Comparison of ENCODE assay signal across 8 cellular contexts in genomic region chr22:21766933-21767462, GRCh38. TPM values are rescaled to one million over a fixed set of nuclear protein-coding genes. Genes with fewer than 3 reads are reported as not detected.
A peak's percentile ranks its signal among the peaks of the same experiment; 100 is the strongest.
DNase-seq lines count a peak whose midpoint lies in the region; ATAC-seq, FAIRE-seq and TF ChIP-seq lines count a peak whose summit lies in the region.

No MANE protein-coding gene starts in this region.

- H3K27ac ChIP-seq in BLaER1 (peak overlapping the region; percentile 39), uterus (no peak overlapping the region)

- H3K36me3 ChIP-seq in BLaER1 (peaks cover 100% of the 10 kb centered on the region), uterus (no peaks in the 10 kb centered on the region)

- no peak for TF ChIP-seq POLR2A in uterus (IDR thresholded peaks at IDR 0.05)

- H3K4me1 ChIP-seq in BLaER1, result peaks cover 42% of the 10 kb centered on the region
- H3K4me1 ChIP-seq in uterus, result no peaks in the 10 kb centered on the region

- no peaks in the 10 kb centered on the region for H3K9me3 Mint-ChIP-seq in memory B cell

- peak; percentile 82 for DNase-seq in activated CD8-positive, alpha-beta memory T cell treated with anti-CD3 and anti-CD28 coated beads for 24 hours
- DNase-seq in memory B cell (ENCODE audit: low spot score in 2 of 2), result no peak
- DNase-seq in RCC 7860 (ENCODE audit: low spot score), result no peak
- no peak for DNase-seq in uterus

- intact Hi-C loops in uterus (cut with DNase I; ENCODE audit: low total_unique reads), result no loop called here

- no peaks in the 10 kb centered on the region for H3K27me3 Mint-ChIP-seq in memory B cell

- H3K27ac Mint-ChIP-seq in memory B cell, result no peak overlapping the region

- no peak overlapping the region for H3K4me3 Mint-ChIP-seq in memory B cell

- H3K4me1 Mint-ChIP-seq in memory B cell, result peaks cover 2% of the 10 kb centered on the region

- H3K4me3 ChIP-seq in BLaER1, result no peak overlapping the region
- no peak overlapping the region for H3K4me3 ChIP-seq in uterus

- TF ChIP-seq CTCF in uterus (IDR thresholded peaks at IDR 0.05), result no peak

- H3K9ac ChIP-seq in BLaER1, result no peak overlapping the region

- 0 out of 2 replicates have a peak, but pooled peaks cover 5% of the 10 kb centered on the region for H4K20me1 ChIP-seq in BLaER1

- H3K9me3 ChIP-seq in BLaER1, result no peaks in the 10 kb centered on the region
- H3K9me3 ChIP-seq in uterus, result no peaks in the 10 kb centered on the region

- H3K27me3 ChIP-seq in BLaER1 (no peaks in the 10 kb centered on the region), uterus (no peaks in the 10 kb centered on the region)

- H3K4me2 ChIP-seq in BLaER1, result 0 out of 2 replicates have a peak overlapping the region, but pooled peaks have one; percentile 6

- ATAC-seq in HG02759 (IDR thresholded peaks at IDR 0.05; ENCODE audit: unreplicated experiment) (peak; percentile 52), memory B cell (ENCODE audit: low read depth) (peak; percentile 35), HG03565 (IDR thresholded peaks at IDR 0.05; ENCODE audit: unreplicated experiment) (no peak), HG03045 (IDR thresholded peaks at IDR 0.05; ENCODE audit: unreplicated experiment) (no peak)

- FAIRE-seq in RCC 7860 (lab: Jason Lieb, UNC), result no peak

- H3K36me3 Mint-ChIP-seq in memory B cell, result peaks cover 27% of the 10 kb centered on the region

RNA-seq across cellular contexts. Expression of gene YPEL1, which starts 31.4 kb away (rescaled TPM):
- 10 to 100 TPM in 1 of 4 donors, 1 to 10 TPM in 3; 2.3 to 13.7 (median 7.6) TPM for total RNA-seq in uterus

Comparison
In these comparisons a context has a peak if more than half of its experiments do, and no peak if none do; other contexts are left out.
1. ATAC-seq: peak in HG02759 (single experiment) and memory B cell (single experiment); none in HG03565 (single experiment) and HG03045 (single experiment).